In genomic region chr11:112165049-112165448, GRCh38 we compare ENCODE assay signal across 15 cellular contexts. TPM values are rescaled to one million over a fixed set of nuclear protein-coding genes. Genes with fewer than 3 reads are reported as not detected.
"Had no signal": no experiment of that assay in that cellular context is flagged by ENCODE, and none has a peak within 500 bp of the region (broad histone marks: within the 10 kb centered on the region; RNA-seq: fewer than 3 reads in every experiment).

No MANE protein-coding gene starts in this region.

- DNase-seq: activated CD4-positive, alpha-beta T cell treated with anti-CD3 and anti-CD28 coated beads, Interleukin-2, amount 50 U/mL, for 1 hour; activated naive CD8-positive, alpha-beta T cell treated with anti-CD3 and anti-CD28 coated beads, Interleukin-2, amount 10 ng/mL, durations not matched to agents 7 days and 5 days; central memory CD4-positive, alpha-beta T cell; effector memory CD4-positive, alpha-beta T cell; foreskin melanocyte; small intestine; stimulated activated CD4-positive, alpha-beta T cell treated with anti-CD3 and anti-CD28 coated beads, Interleukin-4, amount 100 ng/mL, for 4 hours; stimulated activated CD8-positive, alpha-beta memory T cell treated with anti-CD3 and anti-CD28 coated beads, Interleukin-4, amount 100 ng/mL, for 48 hours; stimulated activated naive CD8-positive, alpha-beta T cell treated with anti-CD3 and anti-CD28 coated beads, Interleukin-15, Interleukin-2, amounts not matched to agents 100 U/mL and 50 U/mL, for 24 hours; SW 1271 had no signal

- ATAC-seq: activated CD4-positive, CD25-positive, alpha-beta regulatory T cell treated with anti-CD3 and anti-CD28 coated beads, Interleukin-2, amount 50 U/mL, for 24 hours; stimulated activated naive CD8-positive, alpha-beta T cell treated with anti-CD3 and anti-CD28 coated beads, Interleukin-15, Interleukin-2, amounts not matched to agents 100 U/mL and 50 U/mL, for 24 hours had no signal

- H3K36me3 ChIP-seq: right atrium auricular region had no signal

- H3K9me3 ChIP-seq: right atrium auricular region had no signal

- H3K27me3 ChIP-seq: right atrium auricular region had no signal

- H3K4me3 ChIP-seq: lung, right atrium auricular region had no signal

- H3K27ac ChIP-seq: right atrium auricular region had no signal

RNA-seq across cellular contexts. Expression of gene IL18, which starts 1.2 kb away (rescaled TPM):
- total RNA-seq: activated CD8-positive, alpha-beta memory T cell treated with anti-CD3 and anti-CD28 coated beads for 36 hours had no signal

RNA-seq across cellular contexts. Expression of gene TEX12, which starts 2.1 kb away (rescaled TPM):
- total RNA-seq: activated CD8-positive, alpha-beta memory T cell treated with anti-CD3 and anti-CD28 coated beads for 36 hours; activated T-helper 1 cell treated with anti-CD3 and anti-CD28 coated beads, Interleukin-12 subunit alpha, Interleukin-12 subunit beta, Interleukin-2, Interleukin-4 antibody, amounts not matched to agents 30 ng/mL and 10 ng/mL and 1 ng/mL, durations not matched to agents 14 hours and 24 hours and 36 hours; right atrium auricular region had no signal
